ENCODE assay signal across 8 cellular contexts in genomic region chr3:58305882-58306661, GRCh38. TPM values are rescaled to one million over a fixed set of nuclear protein-coding genes. Genes with fewer than 3 reads are reported as not detected.
A peak's percentile ranks its signal among the peaks of the same experiment; 100 is the strongest.
DNase-seq lines count a peak whose midpoint lies in the region; ATAC-seq and TF ChIP-seq lines count a peak whose summit lies in the region.

Gene HTD2, plus strand, starts transcription at chr3:58306520. Its CDS starts 11,094 bp downstream, at chr3:58317614.
Gene RPP14, plus strand, starts transcription at chr3:58306245. Its CDS starts 4,085 bp downstream, at chr3:58310330.

- peaks cover 27% of the 10 kb centered on the region for H3K4me1 Mint-ChIP-seq in T-helper 1 cell treated with Interleukin-12 subunit alpha and Interleukin-12 subunit beta and Interleukin-4 antibody, amounts not matched to agents 30 μg/mL and 1 μg/mL, for 36 hours (ENCODE audit: low read depth)

- H3K36me3 Mint-ChIP-seq in T-helper 1 cell treated with Interleukin-12 subunit alpha and Interleukin-12 subunit beta and Interleukin-4 antibody, amounts not matched to agents 30 μg/mL and 1 μg/mL, for 36 hours (ENCODE audit: low read depth): peaks cover 14% of the 10 kb centered on the region

- H3K9me3 Mint-ChIP-seq in T-helper 1 cell treated with Interleukin-12 subunit alpha and Interleukin-12 subunit beta and Interleukin-4 antibody, amounts not matched to agents 30 μg/mL and 1 μg/mL, for 36 hours: peaks cover 4% of the 10 kb centered on the region

- 3 to 4% methylated on average over 68 to 71 of the region's 71 CpGs for WGBS in heart right ventricle, 2 donors

- H3K27me3 ChIP-seq in heart right ventricle: no peaks in the 10 kb centered on the region

- peak within 1 kb of the TSS; percentile 100 for H3K27ac Mint-ChIP-seq in T-helper 1 cell treated with Interleukin-12 subunit alpha and Interleukin-12 subunit beta and Interleukin-4 antibody, amounts not matched to agents 30 μg/mL and 1 μg/mL, for 36 hours

- in situ Hi-C loops in GM13977 (cut with MboI; ENCODE audit: low pct_unique_long_range_greater_than_20kb, low sequenced_read_pairs, unreplicated experiment): loop anchor here (25.0 kb wide), 2 partner anchors 294 to 331 kb away; partner anchors contain the start of gene FLNB

- TF ChIP-seq CTCF in GM13977 (IDR thresholded peaks at IDR 0.05; ENCODE audit: extremely low read depth, insufficient read depth, missing control alignments) (peak; percentile 95), heart right ventricle (IDR thresholded peaks at IDR 0.05) (peak; percentile 94 to 99 (median 98))

- no peaks in the 10 kb centered on the region for H3K9me3 ChIP-seq in heart right ventricle

- H3K27ac ChIP-seq in heart right ventricle: peak within 1 kb of the TSS; percentile 95 to 99 (median 97)

- DNase-seq in GM13977 (ENCODE audit: low spot score): peak; percentile 94
- DNase-seq in NCI-H146 treated with DMSO at 0.1 percent for 48 hours (lab: John Stamatoyannopoulos, UW; ENCODE audit: unreplicated experiment): peak; percentile 78
- peak; percentile 97 for DNase-seq in amniotic stem cell (lab: John Stamatoyannopoulos, UW)
- peak; percentile 98 to 99 for DNase-seq in heart right ventricle
- peak; percentile 100 for DNase-seq in posterior vena cava (ENCODE audit: low spot score)
- peak; percentile 99 for DNase-seq in ureter (ENCODE audit: low spot score)

- peaks cover 14% of the 10 kb centered on the region for H3K27me3 Mint-ChIP-seq in T-helper 1 cell treated with Interleukin-12 subunit alpha and Interleukin-12 subunit beta and Interleukin-4 antibody, amounts not matched to agents 30 μg/mL and 1 μg/mL, for 36 hours (ENCODE audit: low read depth)

- peak within 1 kb of the TSS; percentile 96 for H3K4me3 Mint-ChIP-seq in T-helper 1 cell treated with Interleukin-12 subunit alpha and Interleukin-12 subunit beta and Interleukin-4 antibody, amounts not matched to agents 30 μg/mL and 1 μg/mL, for 36 hours

- H3K36me3 ChIP-seq in heart right ventricle: peaks cover 0 to 29% (median 10%) of the 10 kb centered on the region in 9 donors

- ATAC-seq in HG02884 (IDR thresholded peaks at IDR 0.05; ENCODE audit: unreplicated experiment): peak; percentile 77
- peak; percentile 95 to 98 (median 96) for ATAC-seq in heart right ventricle

- H3K4me3 ChIP-seq in heart right ventricle: peak within 1 kb of the TSS; percentile 73 to 93 (median 87)

- intact Hi-C loops in heart right ventricle (cut with DNase I) (loop anchor here in 3 of 10 donors (5.0 to 10.0 kb wide), 4 partner anchors 69 to 301 kb away; partner anchors contain the start of genes ABHD6 (in 2 of the 3) and FLNB (in 1 of the 3)), posterior vena cava (cut with DNase I) (no loop called here)

- peaks cover 0 to 40% (median 32%) of the 10 kb centered on the region in 9 donors for H3K4me1 ChIP-seq in heart right ventricle

RNA-seq across cellular contexts. Expression of gene HTD2, which starts in this region (rescaled TPM):
- total RNA-seq in heart right ventricle (10 to 100 TPM; 11.2 to 19.5 (median 13.1) TPM), posterior vena cava (1 to 10 TPM; 5.9 to 7.7 TPM), ureter (7.4 TPM)
- 1 to 10 TPM; 2.4 to 9.0 TPM for polyA plus RNA-seq in heart right ventricle

RNA-seq across cellular contexts. Expression of gene RPP14, which starts in this region (rescaled TPM):
- total RNA-seq in heart right ventricle (10 to 100 TPM; 19.9 to 34.4 (median 24.3) TPM), posterior vena cava (10 to 100 TPM; 10.8 to 11.6 TPM), ureter (17.0 TPM)
- polyA plus RNA-seq in heart right ventricle: 10 to 100 TPM; 12.5 to 23.2 TPM

Comparison
In these comparisons a context has a peak if more than half of its experiments do, and no peak if none do; other contexts are left out.
1. Peak in every context shown above with its lines: DNase-seq, ATAC-seq, H3K4me3 ChIP-seq and H3K27ac ChIP-seq.